Comparison of ENCODE assay signal across 21 cellular contexts in the genomic region with DNA sequence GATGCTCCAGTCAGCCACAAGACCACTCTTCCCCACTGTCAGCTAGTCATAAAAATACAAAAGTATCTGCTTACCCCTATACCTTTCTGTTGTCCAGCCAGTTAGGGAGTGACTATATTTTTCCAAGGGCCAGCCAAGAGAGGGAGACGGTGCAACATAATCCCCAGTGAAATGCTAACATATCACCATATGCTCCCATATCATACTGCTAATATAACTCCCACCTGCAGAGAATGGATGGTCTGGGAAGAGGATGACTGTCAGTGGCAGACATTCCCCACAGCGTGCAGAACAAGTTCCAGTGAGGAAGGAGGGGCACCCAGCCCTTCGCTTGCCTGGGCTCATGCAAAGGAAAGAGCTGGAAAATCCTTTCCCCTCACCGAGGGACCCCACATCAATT.
DNase-seq lines count a peak whose midpoint lies in the region; ATAC-seq, FAIRE-seq and TF ChIP-seq lines count a peak whose summit lies in the region.
"Had no signal": no experiment of that assay in that cellular context is flagged by ENCODE, and none has a peak within 500 bp of the region (broad histone marks: within the 10 kb centered on the region; RNA-seq: fewer than 3 reads in every experiment).

No MANE protein-coding gene starts in this region.

- H3K27ac ChIP-seq in SK-N-SH (ENCODE audit: low read depth in 2 of 2, low read length in 1 of 2), result peak overlapping the region in 1 of 2 experiments; percentile 39; a peak in 2 of 4 replicates
- H3K27ac ChIP-seq in foreskin keratinocyte, result no peak overlapping the region
- H3K27ac ChIP-seq in heart right ventricle, result no peak overlapping the region
- H3K27ac ChIP-seq in lower lobe of right lung, result no peak overlapping the region

- H2AFZ ChIP-seq in SK-N-SH (ENCODE audit: low read depth), result no peak overlapping the region

- TF ChIP-seq EP300 in SK-N-SH (IDR thresholded peaks at IDR 0.05; ENCODE audit: borderline replicate concordance in 1 of 2, low read depth in 1 of 2, low read length in 1 of 2), result no peak

- no peaks in the 10 kb centered on the region for H3F3A ChIP-seq in SK-N-SH (replicated peaks; ENCODE audit: insufficient read depth)

- FAIRE-seq in urothelium cell line (lab: Jason Lieb, UNC), result peak; percentile 73
- FAIRE-seq: GM12892, GM19239, HepG2, HTR-8/SVneo had no signal

- DNase-seq in SK-N-SH (peak; percentile 50), HT-29 (ENCODE audit: low spot score) (peak; percentile 11), foreskin keratinocyte (no peak), urothelium cell line (ENCODE audit: low spot score) (no peak), heart right ventricle (no peak), NCI-H1930 (lab: John Stamatoyannopoulos, UW) (no peak), lower lobe of right lung (no peak)
- DNase-seq: ACHN; C1 segment of cervical spinal cord; Calu3; CD4-positive, alpha-beta T cell; DND-41; GDM1; GOT3; H9; HFFc6 had no signal

- H3K4me1 ChIP-seq in SK-N-SH (ENCODE audit: control insufficient read depth in 1 of 2, insufficient read depth in 2 of 2, low read depth in 1 of 2, low read length in 1 of 2), result peaks cover 0 to 51% of the 10 kb centered on the region in 2 experiments; a peak in 2 of 4 replicates
- peaks cover 6% of the 10 kb centered on the region for H3K4me1 ChIP-seq in foreskin keratinocyte
- peaks cover 0 to 8% (median 0%) of the 10 kb centered on the region in 9 donors for H3K4me1 ChIP-seq in heart right ventricle
- H3K4me1 ChIP-seq in lower lobe of right lung, result peaks cover 6% of the 10 kb centered on the region

- H3K36me3 ChIP-seq in SK-N-SH (replicated peaks in 1 of 2; ENCODE audit: control insufficient read depth in 1 of 2, insufficient read depth in 2 of 2, low read length in 1 of 2) (no peaks in the 10 kb centered on the region), heart right ventricle (no peaks in the 10 kb centered on the region), lower lobe of right lung (no peaks in the 10 kb centered on the region)

- H3K4me2 ChIP-seq in SK-N-SH, result no peak overlapping the region

- H3K4me3 ChIP-seq in SK-N-SH (ENCODE audit: low read depth in 2 of 2, low read length in 1 of 2) (no peak overlapping the region), heart right ventricle (no peak overlapping the region), lower lobe of right lung (no peak overlapping the region)

- CTCF ChIA-PET in SK-N-SH (lab: Yijun Ruan, JAX), result interaction anchor here (0.6 to 1.5 kb wide), 3 partner anchors 87 to 185 kb away, joined by 3 to 7 read pairs (median 3); no protein-coding TSS in a partner anchor

- 47% methylated on average over 4 of the region's 4 CpGs for WGBS in SK-N-SH (ENCODE audit: low lambda C conversion rate)
- 63 to 77% methylated on average over 4 of the region's 4 CpGs for WGBS in heart right ventricle, 2 donors

- H3K9me3 ChIP-seq in SK-N-SH, result no peaks in the 10 kb centered on the region
- no peaks in the 10 kb centered on the region for H3K9me3 ChIP-seq in heart right ventricle
- H3K9me3 ChIP-seq in lower lobe of right lung, result no peaks in the 10 kb centered on the region

- no peaks in the 10 kb centered on the region for H3K9me2 ChIP-seq in SK-N-SH

- H4K20me1 ChIP-seq in SK-N-SH (ENCODE audit: insufficient read depth), result no peaks in the 10 kb centered on the region

- POLR2A ChIA-PET in SK-N-SH (lab: Yijun Ruan, JAX), result no interaction called here

- H3K27me3 ChIP-seq in SK-N-SH (ENCODE audit: insufficient read depth) (no peaks in the 10 kb centered on the region), foreskin keratinocyte (no peaks in the 10 kb centered on the region), heart right ventricle (peaks cover 0 to 16% (median 0%) of the 10 kb centered on the region in 7 donors), lower lobe of right lung (ENCODE audit: low read depth) (no peaks in the 10 kb centered on the region)

- H3K79me2 ChIP-seq in SK-N-SH (ENCODE audit: insufficient read depth), result no peaks in the 10 kb centered on the region

- no peak for TF ChIP-seq CTCF in SK-N-SH (IDR thresholded peaks at IDR 0.05)
- peak; percentile 9 for TF ChIP-seq CTCF in foreskin keratinocyte (conservative IDR thresholded peaks at IDR 0.05)
- no peak for TF ChIP-seq CTCF in heart right ventricle (IDR thresholded peaks at IDR 0.05)
- no peak for TF ChIP-seq CTCF in lower lobe of right lung (IDR thresholded peaks at IDR 0.05)

- no peak overlapping the region for H3K9ac ChIP-seq in SK-N-SH

- ATAC-seq in SK-N-SH treated with all-trans-retinoic acid at 6 μM for 48 hours, result no peak; the same call in 2 of the 3 replicates
- ATAC-seq in foreskin keratinocyte, result no peak
- ATAC-seq in heart right ventricle, result no peak
- ATAC-seq in lower lobe of right lung, result no peak
- ATAC-seq: HepG2 had no signal

- intact Hi-C loops in heart right ventricle (cut with DNase I), result no loop called here
- intact Hi-C loops in lower lobe of right lung (cut with DNase I), result no loop called here

- TF ChIP-seq RAD21 in SK-N-SH (IDR thresholded peaks at IDR 0.05; ENCODE audit: low read length), result peak; percentile 57

TF ChIP-seq in SK-N-SH, 30 proteins besides CTCF, POLR2A, EP300 and RAD21:
- TF ChIP-seq RXRA (IDR thresholded peaks at IDR 0.05; ENCODE audit: borderline replicate concordance, low read depth) (no peak), SMC3 (IDR thresholded peaks at IDR 0.05; ENCODE audit: low read depth, low read length) (peak; percentile 17; the same call in 1 of the 2 replicates)

TF ChIP-seq in SK-N-SH treated with all-trans-retinoic acid at 6 μM for 48 hours, 23 proteins besides CTCF, POLR2A, EP300 and RAD21:
- TF ChIP-seq ESRRG (CRISPR knock-in tag; IDR thresholded peaks at IDR 0.05), result no peak

Comparison
In these comparisons a context has a peak if more than half of its experiments do, and no peak if none do; other contexts are left out.
1. DNase-seq: peak in SK-N-SH (single experiment) and HT-29 (single experiment); none in foreskin keratinocyte (0 of 2), urothelium cell line (single experiment), heart right ventricle (0 of 2), NCI-H1930 (0 of 2) and lower lobe of right lung (single experiment).